17 cellular contexts compared by ENCODE assay signal in genomic region chr11:8558436-8558835, GRCh38. TPM values are rescaled to one million over a fixed set of nuclear protein-coding genes. Genes with fewer than 3 reads are reported as not detected.
DNase-seq lines count a peak whose midpoint lies in the region; ATAC-seq, FAIRE-seq and TF ChIP-seq lines count a peak whose summit lies in the region.
"Had no signal": no experiment of that assay in that cellular context is flagged by ENCODE, and none has a peak within 500 bp of the region (broad histone marks: within the 10 kb centered on the region; RNA-seq: fewer than 3 reads in every experiment).

No MANE protein-coding gene starts in this region.

- no peak for TF ChIP-seq POLR2A in H54 (IDR thresholded peaks at IDR 0.05; ENCODE audit: low read depth, low read length)

- peak overlapping the region; percentile 19 for H2BK5ac ChIP-seq in mesenchymal stem cell (ENCODE audit: low read depth, low read length, poor library complexity, severe bottlenecking)

- H2BK15ac ChIP-seq in mesenchymal stem cell (ENCODE audit: low read depth, poor library complexity, severe bottlenecking): no peak overlapping the region

- no peak overlapping the region for H3K4me3 ChIP-seq in mesenchymal stem cell (ENCODE audit: insufficient read depth in 1 of 2, low read depth in 1 of 2, low read length in 2 of 2)

- H4K91ac ChIP-seq in mesenchymal stem cell (ENCODE audit: low read length): no peak overlapping the region

- no peak overlapping the region for H4K8ac ChIP-seq in mesenchymal stem cell (ENCODE audit: low read length)

- H2BK120ac ChIP-seq in mesenchymal stem cell (ENCODE audit: low read depth, low read length): no peak overlapping the region

- H3K27me3 ChIP-seq in mesenchymal stem cell (ENCODE audit: control insufficient read depth in 1 of 2, insufficient read depth in 1 of 2, low read length in 2 of 2): peaks cover 0 to 28% of the 10 kb centered on the region in 2 experiments

- no peak overlapping the region for H3K4ac ChIP-seq in mesenchymal stem cell (ENCODE audit: low read depth in 1 of 2, low read length in 2 of 2)

- no peak overlapping the region for H2AFZ ChIP-seq in mesenchymal stem cell (ENCODE audit: low read depth, low read length)

- 93% methylated on average over 4 of the region's 4 CpGs for WGBS in mesenchymal stem cell

- no peak for TF ChIP-seq CTCF in D721Med (IDR thresholded peaks at IDR 0.05; ENCODE audit: insufficient read depth, missing control alignments)

- H3K4me2 ChIP-seq in mesenchymal stem cell (ENCODE audit: low read length, poor library complexity, severe bottlenecking): no peak overlapping the region

- H3K79me1 ChIP-seq in mesenchymal stem cell (replicated peaks; ENCODE audit: low read length, poor library complexity, severe bottlenecking): no peaks in the 10 kb centered on the region

- no peak overlapping the region for H2BK12ac ChIP-seq in mesenchymal stem cell (ENCODE audit: low read length in 2 of 2)

- ATAC-seq in GM18498 (IDR thresholded peaks at IDR 0.05; ENCODE audit: unreplicated experiment): no peak

- H3K27ac ChIP-seq in mesenchymal stem cell (ENCODE audit: low read length, poor library complexity, severe bottlenecking): no peak overlapping the region

- H3K36me3 ChIP-seq in mesenchymal stem cell (ENCODE audit: control insufficient read depth in 1 of 2, insufficient read depth in 2 of 2, low read depth in 1 of 2, low read length in 2 of 2): no peaks in the 10 kb centered on the region

- no peak overlapping the region for H3K9ac ChIP-seq in mesenchymal stem cell (ENCODE audit: low read length)

- no peaks in the 10 kb centered on the region for H3K4me1 ChIP-seq in mesenchymal stem cell (ENCODE audit: control insufficient read depth, insufficient read depth, low read depth, low read length)

- DNase-seq in D721Med (ENCODE audit: insufficient read length, low spot score): no peak
- no peak for DNase-seq in H54 (ENCODE audit: insufficient read length, low spot score)
- DNase-seq in mesenchymal stem cell: no peak
- no peak for DNase-seq in AG08395 (ENCODE audit: low spot score)
- no peak for DNase-seq in AG20443 (ENCODE audit: low spot score)
- DNase-seq: C1 segment of cervical spinal cord; Calu3; CD4-positive, alpha-beta memory T cell; COR-L47; DMS153; DND-41; GOT3; H7; HCEC 1CT had no signal

- H3K14ac ChIP-seq in mesenchymal stem cell (ENCODE audit: low read length in 2 of 2): no peak overlapping the region

- FAIRE-seq in D721Med (lab: Jason Lieb, UNC) (peak; percentile 83), H54 (lab: Jason Lieb, UNC) (peak; percentile 68)
- FAIRE-seq: G401.6, GM18507 had no signal

- no peak overlapping the region for H3K18ac ChIP-seq in mesenchymal stem cell (ENCODE audit: low read depth in 1 of 2, low read length in 2 of 2)

- H3K9me3 ChIP-seq in mesenchymal stem cell (ENCODE audit: control insufficient read depth, low read length): peaks cover 15% of the 10 kb centered on the region

- no peak overlapping the region for H2AK5ac ChIP-seq in mesenchymal stem cell (ENCODE audit: low read length, severe bottlenecking)

- no peak overlapping the region for H3K23ac ChIP-seq in mesenchymal stem cell (ENCODE audit: low read length in 2 of 2)

RNA-seq across cellular contexts. Expression of gene STK33, which starts 35.6 kb away (rescaled TPM):
- polyA plus RNA-seq in mesenchymal stem cell (2013, experiment 1 of 2): 1.9 TPM
- polyA plus RNA-seq in mesenchymal stem cell (2013, experiment 2 of 2): 1.0 TPM
- polyA plus RNA-seq: CD4-positive, alpha-beta memory T cell had no signal
